23 cellular contexts compared by ENCODE assay signal in genomic region chr13:97573011-97573410, GRCh38.
"Had no signal": no experiment of that assay in that cellular context is flagged by ENCODE, and none has a peak within 500 bp of the region (broad histone marks: within the 10 kb centered on the region; RNA-seq: fewer than 3 reads in every experiment).

No MANE protein-coding gene starts in this region.

- H3K27ac Mint-ChIP-seq: activated naive CD4-positive, alpha-beta T cell treated with anti-CD3 and anti-CD28 coated beads, Interleukin-2, amount 50 U/mL, for 24 hours; type B pancreatic cell had no signal

- H3K27ac ChIP-seq: ascending aorta, brain microvascular endothelial cell, gastroesophageal sphincter, heart left ventricle, thoracic aorta, vagina had no signal

- H3K27me3 ChIP-seq: ascending aorta, brain microvascular endothelial cell, gastroesophageal sphincter, heart left ventricle, vagina had no signal

- H3K27me3 Mint-ChIP-seq: type B pancreatic cell had no signal

- ATAC-seq: esophagus mucosa, gastroesophageal sphincter, heart left ventricle, left cardiac atrium, mucosa of descending colon had no signal

- H3K4me3 Mint-ChIP-seq: activated naive CD4-positive, alpha-beta T cell treated with anti-CD3 and anti-CD28 coated beads, Interleukin-2, amount 50 U/mL, for 24 hours; type B pancreatic cell had no signal

- H3K4me1 Mint-ChIP-seq: activated naive CD4-positive, alpha-beta T cell treated with anti-CD3 and anti-CD28 coated beads, Interleukin-2, amount 50 U/mL, for 24 hours had no signal

- DNase-seq: activated CD4-positive, alpha-beta T cell treated with anti-CD3 and anti-CD28 coated beads for 1 hour; activated CD4-positive, alpha-beta T cell treated with anti-CD3 and anti-CD28 coated beads, Interleukin-2, amount 50 U/mL, for 1 hour; activated gamma-delta T cell treated with Interleukin-2 at 50 U/mL for 16 hours; activated T-cell treated with anti-CD3 and anti-CD28 coated beads, Interleukin-2, amount 50 U/mL, for 1 hour; brain microvascular endothelial cell; caudate nucleus; dermis blood vessel endothelial cell; effector memory CD4-positive, alpha-beta T cell; heart left ventricle; islet precursor cell; left cardiac atrium; mucosa of descending colon; posterior cingulate gyrus; retina; stimulated activated CD4-positive, alpha-beta T cell treated with anti-CD3 and anti-CD28 coated beads, Interleukin-4, amount 100 ng/mL, for 24 hours; stimulated activated naive CD4-positive, alpha-beta T cell treated with Interleukin-2 at 50 U/mL for 16 hours had no signal

- H3K4me1 ChIP-seq: ascending aorta, gastroesophageal sphincter had no signal

- H3K36me3 ChIP-seq: ascending aorta, brain microvascular endothelial cell, gastroesophageal sphincter, heart left ventricle, thoracic aorta, vagina had no signal

- H3K36me3 Mint-ChIP-seq: activated naive CD4-positive, alpha-beta T cell treated with anti-CD3 and anti-CD28 coated beads, Interleukin-2, amount 50 U/mL, for 24 hours; type B pancreatic cell had no signal

- H3K9me3 ChIP-seq: ascending aorta, gastroesophageal sphincter, heart left ventricle, mucosa of descending colon, thoracic aorta, vagina had no signal

- H3K9me3 Mint-ChIP-seq: activated naive CD4-positive, alpha-beta T cell treated with anti-CD3 and anti-CD28 coated beads, Interleukin-2, amount 50 U/mL, for 24 hours had no signal

- H3K4me3 ChIP-seq: ascending aorta, gastroesophageal sphincter, heart left ventricle, mucosa of descending colon, thoracic aorta, vagina had no signal
